8 cellular contexts compared by ENCODE assay signal in genomic region chr19:16714702-16715294, GRCh38. TPM values are rescaled to one million over a fixed set of nuclear protein-coding genes. Genes with fewer than 3 reads are reported as not detected.
DNase-seq lines count a peak whose midpoint lies in the region; ATAC-seq and TF ChIP-seq lines count a peak whose summit lies in the region.

No MANE protein-coding gene starts in this region.

- no peaks in the 10 kb centered on the region for H4K20me1 ChIP-seq in OCI-LY7 (ENCODE audit: insufficient read depth, low read length)

- BruUV-seq in OCI-LY7 (replicated peaks; lab: Mats Ljungman, UMichigan) = no TSS peak

- intact Hi-C loops in CD4-positive, alpha-beta memory T cell (cut with micrococcal nuclease) = no loop called here
- intact Hi-C loops in OCI-LY7 (cut with micrococcal nuclease; ENCODE audit: unreplicated experiment) (loop anchor here (2.0 to 5.0 kb wide), 5 partner anchors 52 to 254 kb away; partner anchors contain the start of genes SMIM7 and TMEM38A), posterior cingulate gyrus (cut with DNase I) (loop anchor here (2.0 kb wide), 1 partner anchor 338 kb away; no protein-coding TSS in a partner anchor)
- intact Hi-C loops in activated T-helper 2 cell treated with anti-CD3 and anti-CD28 coated beads, Interferon-gamma antibody, Interleukin-2, Interleukin-4, amounts not matched to agents 10 μg/mL and 5 μg/mL and 100 μg/mL, durations not matched to agents 14 hours and 24 hours and 36 hours (cut with micrococcal nuclease) = no loop called here

- CTCF ChIA-PET in CD4-positive, alpha-beta memory T cell (lab: Charles Lee; ENCODE audit: partially characterized antibody) = interaction anchor here (0.7 to 1.4 kb wide), 5 partner anchors 9 to 64 kb away, joined by 3 to 6 read pairs (median 4); no protein-coding TSS in a partner anchor
- CTCF ChIA-PET in HEK293 (lab: Yijun Ruan, JAX) (interaction anchor here (0.6 to 2.0 kb wide), 25 partner anchors 10 to 1302 kb away, joined by 3 to 16 read pairs (median 4); no protein-coding TSS in a partner anchor), OCI-LY7 (lab: Charles Lee; ENCODE audit: unreplicated experiment) (no interaction called here)

- H3K9me3 Mint-ChIP-seq in CD4-positive, alpha-beta memory T cell = no peaks in the 10 kb centered on the region
- H3K9me3 Mint-ChIP-seq in activated T-helper 2 cell treated with anti-CD3 and anti-CD28 coated beads, Interferon-gamma antibody, Interleukin-2, Interleukin-4, amounts not matched to agents 10 μg/mL and 5 μg/mL and 100 μg/mL, durations not matched to agents 14 hours and 24 hours and 36 hours = no peaks in the 10 kb centered on the region

- peak in 4 of 5 donors; percentile 15 to 31 (median 24) for DNase-seq in CD4-positive, alpha-beta memory T cell
- peak; percentile 66 for DNase-seq in OCI-LY7 (ENCODE audit: low spot score)
- peak; percentile 38 for DNase-seq in activated T-helper 2 cell treated with anti-CD3 and anti-CD28 coated beads, Interferon-gamma antibody, Interleukin-2, Interleukin-4, amounts not matched to agents 10 μg/mL and 5 μg/mL and 100 μg/mL, durations not matched to agents 14 hours and 24 hours and 36 hours (ENCODE audit: low spot score)
- peak; percentile 50 for DNase-seq in germinal center (ENCODE audit: low spot score)
- peak; percentile 48 to 96 (median 70) for DNase-seq in posterior cingulate gyrus

- ATAC-seq in GM21576 (IDR thresholded peaks at IDR 0.05; ENCODE audit: unreplicated experiment) (no peak), GM18517 (IDR thresholded peaks at IDR 0.05; ENCODE audit: unreplicated experiment) (no peak)

- H3K27me3 Mint-ChIP-seq in CD4-positive, alpha-beta memory T cell = peaks cover 5 to 6% of the 10 kb centered on the region in 2 donors
- no peaks in the 10 kb centered on the region for H3K27me3 Mint-ChIP-seq in activated T-helper 2 cell treated with anti-CD3 and anti-CD28 coated beads, Interferon-gamma antibody, Interleukin-2, Interleukin-4, amounts not matched to agents 10 μg/mL and 5 μg/mL and 100 μg/mL, durations not matched to agents 14 hours and 24 hours and 36 hours (ENCODE audit: low read depth)

- no peaks in the 10 kb centered on the region for H3K27me3 ChIP-seq in CD4-positive, alpha-beta memory T cell (ENCODE audit: insufficient read depth, low read length)

- TF ChIP-seq CTCF in HEK293 (tag by site-specific recombination; IDR thresholded peaks at IDR 0.05) (peak; percentile 78), OCI-LY7 (conservative IDR thresholded peaks at IDR 0.05; ENCODE audit: low read length) (peak; percentile 99)

- POLR2A ChIA-PET in CD4-positive, alpha-beta memory T cell (lab: Charles Lee; ENCODE audit: partially characterized antibody) = no interaction called here
- POLR2A ChIA-PET in HEK293 (lab: Yijun Ruan, JAX) = no interaction called here
- POLR2A ChIA-PET in OCI-LY7 (lab: Charles Lee) = no interaction called here

- H3K4me3 ChIP-seq in CD4-positive, alpha-beta memory T cell (ENCODE audit: low read length in 2 of 2) = no peak overlapping the region
- H3K4me3 ChIP-seq in HEK293 (ENCODE audit: low read depth, low read length) (no peak overlapping the region), OCI-LY7 (ENCODE audit: low read depth, low read length, poor library complexity, severe bottlenecking) (no peak overlapping the region)

- no peaks in the 10 kb centered on the region for H3K36me3 Mint-ChIP-seq in CD4-positive, alpha-beta memory T cell
- no peaks in the 10 kb centered on the region for H3K36me3 Mint-ChIP-seq in activated T-helper 2 cell treated with anti-CD3 and anti-CD28 coated beads, Interferon-gamma antibody, Interleukin-2, Interleukin-4, amounts not matched to agents 10 μg/mL and 5 μg/mL and 100 μg/mL, durations not matched to agents 14 hours and 24 hours and 36 hours (ENCODE audit: low read depth)

- H3K4me2 ChIP-seq in OCI-LY7 (ENCODE audit: low read length) = peak overlapping the region; percentile 0; the same call in 1 of the 2 replicates

- H3K9me3 ChIP-seq in CD4-positive, alpha-beta memory T cell (ENCODE audit: control insufficient read depth in 1 of 2, low read length in 2 of 2) = no peaks in the 10 kb centered on the region
- H3K9me3 ChIP-seq in HEK293 (ENCODE audit: control insufficient read depth, insufficient read depth, low read depth, low read length) = no peaks in the 10 kb centered on the region
- no peaks in the 10 kb centered on the region for H3K9me3 ChIP-seq in OCI-LY7 (ENCODE audit: low read length)

- peak overlapping the region; percentile 36; the same call in 1 of the 2 replicates for H2AFZ ChIP-seq in OCI-LY7 (ENCODE audit: low read length)

- H3K36me3 ChIP-seq in CD4-positive, alpha-beta memory T cell (ENCODE audit: insufficient read depth, low read length) = no peaks in the 10 kb centered on the region
- H3K36me3 ChIP-seq in HEK293 (ENCODE audit: control insufficient read depth in 2 of 2, insufficient read depth in 1 of 2, low read length in 2 of 2) (no peaks in the 10 kb centered on the region), OCI-LY7 (ENCODE audit: insufficient read depth, low read length) (no peaks in the 10 kb centered on the region)

- H3K27ac Mint-ChIP-seq in CD4-positive, alpha-beta memory T cell = no peak overlapping the region
- no peak overlapping the region for H3K27ac Mint-ChIP-seq in activated T-helper 2 cell treated with anti-CD3 and anti-CD28 coated beads, Interferon-gamma antibody, Interleukin-2, Interleukin-4, amounts not matched to agents 10 μg/mL and 5 μg/mL and 100 μg/mL, durations not matched to agents 14 hours and 24 hours and 36 hours

- H3K4me1 ChIP-seq in CD4-positive, alpha-beta memory T cell (ENCODE audit: insufficient read depth, low read length) = no peaks in the 10 kb centered on the region
- H3K4me1 ChIP-seq in HEK293 (ENCODE audit: control insufficient read depth, insufficient read depth, low read length) = no peaks in the 10 kb centered on the region
- peaks cover 40% of the 10 kb centered on the region for H3K4me1 ChIP-seq in OCI-LY7 (ENCODE audit: insufficient read depth, low read length, poor library complexity, severe bottlenecking)

- no peak overlapping the region for H3K4me3 Mint-ChIP-seq in CD4-positive, alpha-beta memory T cell
- no peak overlapping the region for H3K4me3 Mint-ChIP-seq in activated T-helper 2 cell treated with anti-CD3 and anti-CD28 coated beads, Interferon-gamma antibody, Interleukin-2, Interleukin-4, amounts not matched to agents 10 μg/mL and 5 μg/mL and 100 μg/mL, durations not matched to agents 14 hours and 24 hours and 36 hours (ENCODE audit: low read depth)

- no peaks in the 10 kb centered on the region for H3K9me2 ChIP-seq in OCI-LY7 (ENCODE audit: insufficient read depth, low read length)

- H3K79me2 ChIP-seq in OCI-LY7 (ENCODE audit: insufficient read depth, low read depth, low read length) = no peaks in the 10 kb centered on the region

- H3K27ac ChIP-seq in CD4-positive, alpha-beta memory T cell (ENCODE audit: low read depth, low read length) = no peak overlapping the region
- H3K27ac ChIP-seq in HEK293 (ENCODE audit: extremely low read depth, low read depth, low read length) (no peak overlapping the region), OCI-LY7 (ENCODE audit: low read depth, low read length, poor library complexity, severe bottlenecking) (no peak overlapping the region)

- H3K4me1 Mint-ChIP-seq in CD4-positive, alpha-beta memory T cell = peaks cover 0 to 5% (median 3%) of the 10 kb centered on the region in 4 donors
- no peaks in the 10 kb centered on the region for H3K4me1 Mint-ChIP-seq in activated T-helper 2 cell treated with anti-CD3 and anti-CD28 coated beads, Interferon-gamma antibody, Interleukin-2, Interleukin-4, amounts not matched to agents 10 μg/mL and 5 μg/mL and 100 μg/mL, durations not matched to agents 14 hours and 24 hours and 36 hours (ENCODE audit: low read depth)

TF ChIP-seq in HEK293, 187 proteins besides CTCF, POLR2A, EP300 and RAD21:
- no peak for TF ChIP-seq ZNF239 (tag by site-specific recombination; IDR thresholded peaks at IDR 0.05)
- TF ChIP-seq ZNF707 (tag by site-specific recombination; IDR thresholded peaks at IDR 0.05) = no peak
- TF ChIP-seq ZNF654 (tag by site-specific recombination; IDR thresholded peaks at IDR 0.05; ENCODE audit: low read depth) = peak; percentile 77
- TF ChIP-seq ZNF404 (tag by site-specific recombination; IDR thresholded peaks at IDR 0.05) = no peak
- no peak for TF ChIP-seq BCL11A (tag by site-specific recombination; IDR thresholded peaks at IDR 0.05; ENCODE audit: low read depth)
- no peak for TF ChIP-seq ZNF248 (tag by site-specific recombination; IDR thresholded peaks at IDR 0.05)
- no peak for TF ChIP-seq GLI2 (tag by site-specific recombination; IDR thresholded peaks at IDR 0.05; ENCODE audit: borderline replicate concordance, low read depth)
TF ChIP-seq in HEK293: peak in this region for 1.

RNA-seq across cellular contexts. Expression of gene NWD1, which starts 4.8 kb away (rescaled TPM):
- total RNA-seq in CD4-positive, alpha-beta memory T cell = not detected
- polyA plus RNA-seq in CD4-positive, alpha-beta memory T cell = not detected
- 0.05 and 0.09 TPM in 2 replicates for total RNA-seq in OCI-LY7 (2014; rRNA removed; shearing (Covaris generic))
- 0.37 and 0.49 TPM in 2 replicates for total RNA-seq in OCI-LY7 (2022)
- total RNA-seq in activated T-helper 2 cell treated with anti-CD3 and anti-CD28 coated beads, Interferon-gamma antibody, Interleukin-2, Interleukin-4, amounts not matched to agents 10 μg/mL and 5 μg/mL and 100 μg/mL, durations not matched to agents 14 hours and 24 hours and 36 hours = not detected in 2 replicates

RNA-seq across cellular contexts. Expression of gene TMEM38A, which starts 53.9 kb away (rescaled TPM):
- under 1 TPM; 0.67 to 0.99 TPM for total RNA-seq in CD4-positive, alpha-beta memory T cell
- 1 to 10 TPM in 1 of 2 donors, under 1 TPM in 1; 0.22 to 1.2 TPM for polyA plus RNA-seq in CD4-positive, alpha-beta memory T cell
- 10.3 and 20.4 TPM in 2 replicates for total RNA-seq in OCI-LY7 (2014; rRNA removed; shearing (Covaris generic))
- 18.1 and 23.6 TPM in 2 replicates for total RNA-seq in OCI-LY7 (2022)
- 0.64 and 0.96 TPM in 2 replicates for total RNA-seq in activated T-helper 2 cell treated with anti-CD3 and anti-CD28 coated beads, Interferon-gamma antibody, Interleukin-2, Interleukin-4, amounts not matched to agents 10 μg/mL and 5 μg/mL and 100 μg/mL, durations not matched to agents 14 hours and 24 hours and 36 hours

RNA-seq across cellular contexts. Expression of gene SMIM7, which starts 54.9 kb away (rescaled TPM):
- total RNA-seq in CD4-positive, alpha-beta memory T cell = 10 to 100 TPM; 89.3 to 94.1 TPM
- polyA plus RNA-seq in CD4-positive, alpha-beta memory T cell = 10 to 100 TPM; 59.6 to 66.9 TPM
- total RNA-seq in OCI-LY7 (2014; rRNA removed; shearing (Covaris generic)) = 75.5 and 87.0 TPM in 2 replicates
- total RNA-seq in OCI-LY7 (2022) = 96.3 and 104 TPM in 2 replicates
- 60.3 and 60.9 TPM in 2 replicates for total RNA-seq in activated T-helper 2 cell treated with anti-CD3 and anti-CD28 coated beads, Interferon-gamma antibody, Interleukin-2, Interleukin-4, amounts not matched to agents 10 μg/mL and 5 μg/mL and 100 μg/mL, durations not matched to agents 14 hours and 24 hours and 36 hours

Comparison
In these comparisons a context has a peak if more than half of its experiments do, and no peak if none do; other contexts are left out.
1. intact Hi-C loops: an anchor here in OCI-LY7 (2.0 to 5.0 kb wide) and posterior cingulate gyrus (2.0 kb wide); none called in CD4-positive, alpha-beta memory T cell and activated T-helper 2 cell treated with anti-CD3 and anti-CD28 coated beads, Interferon-gamma antibody, Interleukin-2, Interleukin-4, amounts not matched to agents 10 μg/mL and 5 μg/mL and 100 μg/mL, durations not matched to agents 14 hours and 24 hours and 36 hours.